ENCODE assay signal across 26 cellular contexts in the genomic region with DNA sequence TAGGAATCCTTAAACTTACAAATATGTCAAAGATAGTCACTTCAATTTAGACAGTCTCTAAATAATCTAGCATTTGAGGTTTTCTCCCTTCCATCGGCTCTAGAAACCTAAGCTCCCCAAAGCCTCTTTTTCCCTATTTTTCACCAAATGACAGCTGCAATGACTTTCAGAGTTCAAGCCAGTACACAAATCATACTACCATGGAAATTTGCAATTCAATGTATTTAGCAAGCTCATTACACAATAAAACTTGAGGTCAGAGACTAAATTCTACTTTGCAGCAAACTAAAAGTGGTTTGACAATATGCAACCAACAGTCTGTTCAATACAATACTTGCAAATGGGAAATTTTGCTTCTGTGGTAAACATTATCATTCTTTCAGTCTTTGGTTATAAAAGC.
"Had no signal": no experiment of that assay in that cellular context is flagged by ENCODE, and none has a peak within 500 bp of the region (broad histone marks: within the 10 kb centered on the region; RNA-seq: fewer than 3 reads in every experiment).

No MANE protein-coding gene starts in this region.

- ATAC-seq: activated naive CD4-positive, alpha-beta T cell treated with anti-CD3 and anti-CD28 coated beads, Interleukin-2, amount 50 U/mL, for 72 hours; activated T-helper 17 cell treated with anti-CD3 and anti-CD28 coated beads, Interleukin-2, amount 50 U/mL, for 72 hours; left lobe of liver; naive thymus-derived CD8-positive, alpha-beta T cell; right lobe of liver; stimulated activated naive B cell treated with anti-CD40 and anti-IgM and Interleukin-4, amounts not matched to agents 10 μg/mL and 1 μg/mL and 100 μg/mL, for 72 hours; WTC11 had no signal

- H3K9me3 ChIP-seq: adrenal gland, neutrophil, right lobe of liver, transverse colon had no signal

- H3K27ac ChIP-seq: adrenal gland, breast epithelium, coronary artery, epithelial cell of prostate, neutrophil, parathyroid adenoma, right lobe of liver, transverse colon had no signal

- DNase-seq: activated CD4-positive, alpha-beta T cell treated with anti-CD3 and anti-CD28 coated beads, Interleukin-2, amount 50 U/mL, for 4 hours; activated CD8-positive, alpha-beta memory T cell treated with anti-CD3 and anti-CD28 coated beads for 24 hours; activated CD8-positive, alpha-beta memory T cell treated with anti-CD3 and anti-CD28 coated beads, Interleukin-2, amount 50 U/mL, for 4 hours; activated T-cell treated with anti-CD3 and anti-CD28 coated beads, Interleukin-2, amount 50 U/mL, for 24 hours; adrenal gland; endodermal cell; foreskin fibroblast; naive thymus-derived CD8-positive, alpha-beta T cell; right lobe of liver; small intestine; stimulated activated CD4-positive, alpha-beta T cell treated with anti-CD3 and anti-CD28 coated beads, Interleukin-15, amount 100 ng/mL, for 24 hours; stimulated activated naive B cell treated with anti-CD40 and anti-IgM and Interleukin-4, amounts not matched to agents 10 μg/mL and 1 μg/mL and 100 μg/mL, for 72 hours; T-helper 1 cell; transverse colon had no signal

- FAIRE-seq: astrocyte, small intestine, urothelium cell line had no signal

- H3K4me1 ChIP-seq: adrenal gland, breast epithelium, parathyroid adenoma, right lobe of liver, transverse colon had no signal

- H3K36me3 ChIP-seq: adrenal gland, breast epithelium, neutrophil, right lobe of liver, transverse colon had no signal

- H3K27me3 ChIP-seq: adrenal gland, breast epithelium, neutrophil, right lobe of liver, transverse colon had no signal

- H2AFZ ChIP-seq: parathyroid adenoma had no signal

- H3K4me3 ChIP-seq: adrenal gland, breast epithelium, coronary artery, lung, right lobe of liver, transverse colon had no signal
